Comparison of ENCODE assay signal across 9 cellular contexts in the genomic region with DNA sequence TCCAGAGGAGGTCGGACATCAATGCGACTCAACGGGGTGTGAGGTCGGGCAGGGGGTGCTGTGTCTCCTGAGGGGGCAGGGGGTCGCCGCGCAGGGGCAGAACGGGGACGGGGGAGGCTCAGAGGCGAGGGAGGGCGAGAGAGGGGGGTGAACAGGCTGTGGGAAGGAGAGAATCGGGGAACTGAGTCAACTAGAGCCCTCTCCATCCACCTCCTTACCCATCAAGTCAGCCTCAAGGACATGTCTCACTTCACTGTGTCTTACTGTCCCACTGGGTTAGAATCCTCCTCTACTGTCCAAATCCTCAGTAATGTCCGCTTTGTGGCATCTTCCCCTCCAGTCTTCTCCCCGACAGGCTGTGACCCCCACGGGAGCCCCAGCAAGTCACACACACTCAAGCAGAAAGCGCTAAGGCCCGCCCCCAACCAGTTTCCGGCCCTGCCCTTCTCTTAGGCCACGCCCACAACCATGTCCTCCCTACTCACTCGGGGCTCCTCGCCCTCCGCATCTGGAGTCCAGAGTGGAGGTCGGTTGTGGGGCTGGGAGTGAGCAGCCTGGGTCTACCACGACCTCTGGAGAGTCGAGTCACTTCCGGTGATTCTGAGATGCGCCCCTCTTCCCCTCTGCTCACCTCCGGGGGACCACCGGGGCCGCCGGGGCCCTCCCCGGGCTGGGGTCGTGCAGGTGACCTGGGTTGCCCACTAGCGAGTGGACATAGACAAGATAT. TPM values are rescaled to one million over a fixed set of nuclear protein-coding genes. Genes with fewer than 3 reads are reported as not detected.
DNase-seq lines count a peak whose midpoint lies in the region; ATAC-seq and TF ChIP-seq lines count a peak whose summit lies in the region.
"Had no signal": no experiment of that assay in that cellular context is flagged by ENCODE, and none has a peak within 500 bp of the region (broad histone marks: within the 10 kb centered on the region; RNA-seq: fewer than 3 reads in every experiment).

No MANE protein-coding gene starts in this region.

- ATAC-seq in foreskin keratinocyte: peak; percentile 33

- no peaks in the 10 kb centered on the region for H3K79me2 ChIP-seq in hepatocyte

- intact Hi-C loops in activated CD4-positive, alpha-beta T cell treated with anti-CD3 and anti-CD28 coated beads, Interleukin-2, amount 10 ng/mL, durations not matched to agents 24 days and 14 days (cut with micrococcal nuclease): loop anchor here (1.0 kb wide), 2 partner anchors 13 to 41 kb away; a partner anchor contains a TSS

- no peaks in the 10 kb centered on the region for H3K27me3 Mint-ChIP-seq in activated CD4-positive, alpha-beta T cell treated with anti-CD3 and anti-CD28 coated beads, Interleukin-2, amount 10 ng/mL, durations not matched to agents 24 days and 14 days

- peaks cover 5% of the 10 kb centered on the region for H3K4me1 Mint-ChIP-seq in activated CD4-positive, alpha-beta T cell treated with anti-CD3 and anti-CD28 coated beads, Interleukin-2, amount 10 ng/mL, durations not matched to agents 24 days and 14 days

- peak overlapping the region; percentile 89 for H3K4me3 Mint-ChIP-seq in activated CD4-positive, alpha-beta T cell treated with anti-CD3 and anti-CD28 coated beads, Interleukin-2, amount 10 ng/mL, durations not matched to agents 24 days and 14 days

- no peak overlapping the region for H2AFZ ChIP-seq in hepatocyte

- DNase-seq in NCI-H1436 (lab: John Stamatoyannopoulos, UW) (peak; percentile 46), NCI-H1436 treated with DMSO at 0.1 percent for 48 hours (lab: John Stamatoyannopoulos, UW) (no peak), foreskin keratinocyte (no peak), NCI-H446 treated with DMSO at 0.1 percent for 48 hours (lab: John Stamatoyannopoulos, UW) (no peak), hepatocyte (ENCODE audit: low spot score) (no peak), DMS 273 treated with DMSO at 0.1 percent for 48 hours (lab: John Stamatoyannopoulos, UW) (no peak)
- DNase-seq in activated CD4-positive, alpha-beta T cell treated with anti-CD3 and anti-CD28 coated beads, Interleukin-2, amount 10 ng/mL, durations not matched to agents 24 days and 14 days: peak; percentile 93
- peak; percentile 58 to 72 for DNase-seq in stimulated activated CD8-positive, alpha-beta memory T cell treated with anti-CD3 and anti-CD28 coated beads, Interleukin-15, amount 100 ng/mL, for 4 hours (ENCODE audit: low read depth in 2 of 2)

- H3K4me1 ChIP-seq in foreskin keratinocyte (no peaks in the 10 kb centered on the region), hepatocyte (ENCODE audit: insufficient read depth) (no peaks in the 10 kb centered on the region)

- no peaks in the 10 kb centered on the region for H3K36me3 ChIP-seq in hepatocyte (replicated peaks; ENCODE audit: insufficient read depth, low read depth)

- WGBS in hepatocyte (ENCODE audit: low lambda C conversion rate, missing lambda C conversion rate): 93% methylated on average over 26 of the region's 34 CpGs

- peak overlapping the region; percentile 84 for H3K27ac Mint-ChIP-seq in activated CD4-positive, alpha-beta T cell treated with anti-CD3 and anti-CD28 coated beads, Interleukin-2, amount 10 ng/mL, durations not matched to agents 24 days and 14 days

- no peaks in the 10 kb centered on the region for H4K20me1 ChIP-seq in hepatocyte (ENCODE audit: insufficient read depth, poor library complexity, severe bottlenecking)

- H3K9me3 Mint-ChIP-seq in activated CD4-positive, alpha-beta T cell treated with anti-CD3 and anti-CD28 coated beads, Interleukin-2, amount 10 ng/mL, durations not matched to agents 24 days and 14 days: no peaks in the 10 kb centered on the region

- no peak overlapping the region for H3K27ac ChIP-seq in foreskin keratinocyte
- H3K27ac ChIP-seq in hepatocyte: no peak overlapping the region

- no peak overlapping the region for H3K4me3 ChIP-seq in hepatocyte

- H3K9me2 ChIP-seq in hepatocyte (replicated peaks; ENCODE audit: insufficient read depth): no peaks in the 10 kb centered on the region

- H3K9me3 ChIP-seq in hepatocyte (ENCODE audit: low read depth): no peaks in the 10 kb centered on the region

- H3K27me3 ChIP-seq in foreskin keratinocyte: no peaks in the 10 kb centered on the region
- no peaks in the 10 kb centered on the region for H3K27me3 ChIP-seq in hepatocyte

- TF ChIP-seq CTCF in foreskin keratinocyte (conservative IDR thresholded peaks at IDR 0.05): no peak
- TF ChIP-seq CTCF in hepatocyte (IDR thresholded peaks at IDR 0.05; ENCODE audit: poor library complexity): no peak

- no peaks in the 10 kb centered on the region for H3K36me3 Mint-ChIP-seq in activated CD4-positive, alpha-beta T cell treated with anti-CD3 and anti-CD28 coated beads, Interleukin-2, amount 10 ng/mL, durations not matched to agents 24 days and 14 days (ENCODE audit: low read depth)

- H3K4me2 ChIP-seq in hepatocyte: no peak overlapping the region

RNA-seq across cellular contexts. Expression of a gene that starts 9.3 kb away (rescaled TPM):
- 1.8 and 1.9 TPM in 2 replicates for total RNA-seq in activated CD4-positive, alpha-beta T cell treated with anti-CD3 and anti-CD28 coated beads, Interleukin-2, amount 10 ng/mL, durations not matched to agents 24 days and 14 days
- total RNA-seq in foreskin keratinocyte: 6.3 and 7.4 TPM in 2 replicates
- 8.5 and 9.2 TPM in 2 replicates for polyA plus RNA-seq in foreskin keratinocyte
- 7.3 and 8.3 TPM in 2 replicates for total RNA-seq in hepatocyte
- polyA plus RNA-seq in hepatocyte: 15.1 and 25.8 TPM in 2 replicates

RNA-seq across cellular contexts. Expression of a gene that starts 13.1 kb away (rescaled TPM):
- 40.5 and 42.1 TPM in 2 replicates for total RNA-seq in activated CD4-positive, alpha-beta T cell treated with anti-CD3 and anti-CD28 coated beads, Interleukin-2, amount 10 ng/mL, durations not matched to agents 24 days and 14 days
- total RNA-seq in foreskin keratinocyte (39.3 and 41.1 TPM in 2 replicates), hepatocyte (67.1 and 83.1 TPM in 2 replicates)
- polyA plus RNA-seq in foreskin keratinocyte (36.4 and 37.8 TPM in 2 replicates), hepatocyte (172 and 218 TPM in 2 replicates)

RNA-seq across cellular contexts. Expression of a gene that starts 22.9 kb away (rescaled TPM):
- 0.44 and 0.47 TPM in 2 replicates for total RNA-seq in activated CD4-positive, alpha-beta T cell treated with anti-CD3 and anti-CD28 coated beads, Interleukin-2, amount 10 ng/mL, durations not matched to agents 24 days and 14 days
- total RNA-seq in foreskin keratinocyte (4.0 and 4.4 TPM in 2 replicates), hepatocyte (64.1 and 67.6 TPM in 2 replicates)
- polyA plus RNA-seq in foreskin keratinocyte (7.6 and 9.6 TPM in 2 replicates), hepatocyte (91.9 and 107 TPM in 2 replicates)

RNA-seq across cellular contexts. Expression of a gene that starts 39.4 kb away (rescaled TPM):
- total RNA-seq in activated CD4-positive, alpha-beta T cell treated with anti-CD3 and anti-CD28 coated beads, Interleukin-2, amount 10 ng/mL, durations not matched to agents 24 days and 14 days: not detected in 2 replicates
- total RNA-seq in foreskin keratinocyte: not detected in 2 replicates
- 0.09 TPM in 1 of 2 replicates, not detected in the other for polyA plus RNA-seq in foreskin keratinocyte
- total RNA-seq in hepatocyte: not detected in 2 replicates
- not detected in 2 replicates for polyA plus RNA-seq in hepatocyte
- total RNA-seq: T-helper 2 cell treated with Interferon-gamma antibody and Interleukin-4, amounts not matched to agents 100 ng/mL and 5 ng/mL, for 36 hours had no signal

RNA-seq across cellular contexts. Expression of a gene that starts 41.0 kb away (rescaled TPM):
- 116 and 117 TPM in 2 replicates for total RNA-seq in activated CD4-positive, alpha-beta T cell treated with anti-CD3 and anti-CD28 coated beads, Interleukin-2, amount 10 ng/mL, durations not matched to agents 24 days and 14 days
- 106 and 118 TPM in 2 replicates for total RNA-seq in foreskin keratinocyte
- polyA plus RNA-seq in foreskin keratinocyte: 100 and 115 TPM in 2 replicates
- 233 and 283 TPM in 2 replicates for total RNA-seq in hepatocyte
- polyA plus RNA-seq in hepatocyte: 332 and 339 TPM in 2 replicates

Comparison
In these comparisons a context has a peak if more than half of its experiments do, and no peak if none do; other contexts are left out.
1. DNase-seq: peak in NCI-H1436 (single experiment), activated CD4-positive, alpha-beta T cell treated with anti-CD3 and anti-CD28 coated beads, Interleukin-2, amount 10 ng/mL, durations not matched to agents 24 days and 14 days (single experiment) and stimulated activated CD8-positive, alpha-beta memory T cell treated with anti-CD3 and anti-CD28 coated beads, Interleukin-15, amount 100 ng/mL, for 4 hours (2 of 2); none in NCI-H1436 treated with DMSO at 0.1 percent for 48 hours (single experiment), foreskin keratinocyte (0 of 2), NCI-H446 treated with DMSO at 0.1 percent for 48 hours (single experiment), hepatocyte (single experiment) and DMS 273 treated with DMSO at 0.1 percent for 48 hours (single experiment).
2. RNA of a gene that starts 22.9 kb away (total RNA-seq): 64.1 to 67.6 TPM in hepatocyte; 4.0 to 4.4 TPM in foreskin keratinocyte and 0.44 to 0.47 TPM in activated CD4-positive, alpha-beta T cell treated with anti-CD3 and anti-CD28 coated beads, Interleukin-2, amount 10 ng/mL, durations not matched to agents 24 days and 14 days; every median in the first group is over 10 times any median in the second.